Comparison of ENCODE assay signal across 8 cellular contexts in the genomic region with DNA sequence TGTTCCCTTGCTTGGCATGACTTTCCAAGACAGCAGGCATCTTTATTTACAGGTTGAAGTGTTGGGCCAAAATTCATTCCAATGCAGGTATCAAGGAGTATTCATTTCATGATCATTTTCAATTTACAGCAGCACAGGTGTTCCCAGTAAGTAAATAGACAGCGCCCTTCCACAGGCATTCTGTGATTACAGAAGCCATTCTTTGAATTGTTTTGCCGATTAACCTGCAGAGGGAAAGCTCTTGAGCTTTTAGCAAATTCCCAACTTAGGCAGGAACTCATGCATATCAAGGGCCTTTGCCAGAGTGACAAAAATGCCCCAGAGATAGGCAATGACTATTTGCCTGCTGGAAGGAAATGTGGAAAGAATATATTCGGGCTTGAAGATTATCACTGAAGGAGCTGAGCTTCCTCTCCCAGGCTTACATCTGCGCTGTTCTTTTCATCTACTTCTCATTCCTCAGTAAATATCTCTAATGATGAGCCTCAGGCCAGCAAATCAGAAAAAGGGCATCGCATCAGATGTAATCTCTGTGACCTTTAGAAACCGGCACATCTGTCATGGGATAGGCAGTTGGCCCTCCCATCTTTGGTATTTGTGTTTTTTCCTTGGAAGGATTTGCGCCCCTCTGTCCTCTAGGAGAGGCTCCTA. TPM values are rescaled to one million over a fixed set of nuclear protein-coding genes. Genes with fewer than 3 reads are reported as not detected.
DNase-seq lines count a peak whose midpoint lies in the region; ATAC-seq, FAIRE-seq and TF ChIP-seq lines count a peak whose summit lies in the region.

No MANE protein-coding gene starts in this region.

- no peak overlapping the region for H3K4me3 ChIP-seq in neural progenitor cell
- peak overlapping the region in 1 of 4 donors; percentile 22 for H3K4me3 ChIP-seq in sigmoid colon

- 15 to 50% methylated on average over 7 of the region's 7 CpGs for WGBS in sigmoid colon, 2 donors

- H3K4me1 ChIP-seq in ES-I3 (ENCODE audit: insufficient read depth, low read length) (peaks cover 14% of the 10 kb centered on the region), neural progenitor cell (peaks cover 13% of the 10 kb centered on the region), sigmoid colon (peaks cover 0 to 8% (median 0%) of the 10 kb centered on the region in 4 donors)

- H3K9me3 ChIP-seq in ES-I3 (ENCODE audit: control insufficient read depth, insufficient read depth, low read length) (no peaks in the 10 kb centered on the region), neural progenitor cell (ENCODE audit: low read depth) (no peaks in the 10 kb centered on the region), sigmoid colon (no peaks in the 10 kb centered on the region)

- H3K36me3 ChIP-seq in ES-I3 (ENCODE audit: insufficient read depth, low read length) = no peaks in the 10 kb centered on the region
- no peaks in the 10 kb centered on the region for H3K36me3 ChIP-seq in neural progenitor cell
- H3K36me3 ChIP-seq in sigmoid colon = no peaks in the 10 kb centered on the region

- H3K27me3 Mint-ChIP-seq in MCF 10A (ENCODE audit: insufficient read depth, unreplicated experiment) (no peaks in the 10 kb centered on the region), neural progenitor cell (ENCODE audit: insufficient read depth, low read depth) (peaks cover 3% of the 10 kb centered on the region)

- H3K9me3 Mint-ChIP-seq in MCF 10A (ENCODE audit: unreplicated experiment) (no peaks in the 10 kb centered on the region), neural progenitor cell (no peaks in the 10 kb centered on the region)

- no peak for FAIRE-seq in D721Med (lab: Jason Lieb, UNC)

- H3K4me1 Mint-ChIP-seq in MCF 10A (ENCODE audit: insufficient read depth, unreplicated experiment) (peaks cover 9% of the 10 kb centered on the region), neural progenitor cell (peaks cover 7% of the 10 kb centered on the region)

- no peaks in the 10 kb centered on the region for H4K20me1 ChIP-seq in neural progenitor cell (ENCODE audit: low read depth)

- BruUV-seq in MCF 10A (replicated peaks; lab: Mats Ljungman, UMichigan) = no TSS peak

- intact Hi-C loops in MCF 10A (cut with micrococcal nuclease) (loop anchor here (5.0 kb wide), 2 partner anchors 165 to 420 kb away; no protein-coding TSS in a partner anchor), sigmoid colon (cut with DNase I) (no loop called here)

- TF ChIP-seq POLR2A in sigmoid colon (IDR thresholded peaks at IDR 0.05) = no peak

- no peak for TF ChIP-seq EP300 in sigmoid colon (IDR thresholded peaks at IDR 0.05)

- CTCF ChIA-PET in MCF 10A (lab: Yijun Ruan, JAX) = interaction anchor here (0.6 to 3.8 kb wide), 19 partner anchors 9 to 602 kb away, joined by 3 to 35 read pairs (median 3); no protein-coding TSS in a partner anchor

- TF ChIP-seq CTCF in MCF 10A (IDR thresholded peaks at IDR 0.05; ENCODE audit: unreplicated experiment) = no peak
- TF ChIP-seq CTCF in neural progenitor cell (IDR thresholded peaks at IDR 0.05) = no peak
- TF ChIP-seq CTCF in D721Med (IDR thresholded peaks at IDR 0.05; ENCODE audit: insufficient read depth, missing control alignments) = no peak
- no peak for TF ChIP-seq CTCF in sigmoid colon (IDR thresholded peaks at IDR 0.05)

- H3K27me3 ChIP-seq in neural progenitor cell (no peaks in the 10 kb centered on the region), sigmoid colon (no peaks in the 10 kb centered on the region)

- POLR2A ChIA-PET in MCF 10A (lab: Yijun Ruan, JAX) = interaction anchor here (0.6 to 0.7 kb wide), 2 partner anchors 94 to 163 kb away, joined by 3 read pairs; no protein-coding TSS in a partner anchor

- H3K9ac ChIP-seq in ES-I3 (ENCODE audit: low read depth, low read length) (peak overlapping the region; percentile 27), neural progenitor cell (no peak overlapping the region)

- DNase-seq in NCI-H2029 (lab: John Stamatoyannopoulos, UW) (peak; percentile 8), MCF 10A (ENCODE audit: unreplicated experiment) (no peak), neural progenitor cell (ENCODE audit: low spot score) (peak; percentile 29), D721Med (ENCODE audit: insufficient read length, low spot score) (no peak), sigmoid colon (no peak)

- H3K27ac Mint-ChIP-seq in MCF 10A (ENCODE audit: low read depth, unreplicated experiment) = peak overlapping the region; percentile 57
- no peak overlapping the region for H3K27ac Mint-ChIP-seq in neural progenitor cell

- no peaks in the 10 kb centered on the region for H3K79me2 ChIP-seq in neural progenitor cell (ENCODE audit: low read depth)

- H3F3A ChIP-seq in neural progenitor cell (ENCODE audit: low read depth) = peaks cover 9% of the 10 kb centered on the region

- ATAC-seq in GM21381 (IDR thresholded peaks at IDR 0.05; ENCODE audit: unreplicated experiment) (no peak), GM18868 (IDR thresholded peaks at IDR 0.05; ENCODE audit: unreplicated experiment) (no peak)

- no peak overlapping the region for H3K27ac ChIP-seq in neural progenitor cell
- H3K27ac ChIP-seq in sigmoid colon = peak overlapping the region in 1 of 4 donors; percentile 31

- H2AFZ ChIP-seq in neural progenitor cell (replicated peaks) = peak overlapping the region; percentile 86

- H3K36me3 Mint-ChIP-seq in MCF 10A (ENCODE audit: insufficient read depth, unreplicated experiment) (no peaks in the 10 kb centered on the region), neural progenitor cell (no peaks in the 10 kb centered on the region)

- H3K4me2 ChIP-seq in neural progenitor cell = peak overlapping the region; percentile 25

- peak overlapping the region; percentile 70 for H3K4me3 Mint-ChIP-seq in MCF 10A (ENCODE audit: unreplicated experiment)
- H3K4me3 Mint-ChIP-seq in neural progenitor cell = no peak overlapping the region

RNA-seq across cellular contexts. Expression of a gene that starts 6.7 kb away (rescaled TPM):
- total RNA-seq in MCF 10A (2022) = not detected in 2 replicates
- total RNA-seq in neural progenitor cell (ENCODE audit: low replicate concordance) = not detected in 2 replicates
- total RNA-seq in sigmoid colon = 1 to 10 TPM in 1 of 4 donors, under 1 TPM in 3; 0.55 to 1.1 (median 0.85) TPM
- polyA plus RNA-seq in sigmoid colon = 1 to 10 TPM in 1 of 3 donors, not detected in 2; 7.5 TPM

Comparison
In these comparisons a context has a peak if more than half of its experiments do, and no peak if none do; other contexts are left out.
1. DNase-seq: peak in NCI-H2029 (single experiment) and neural progenitor cell (single experiment); none in MCF 10A (single experiment), D721Med (single experiment) and sigmoid colon (single experiment).